ENCODE assay signal across 16 cellular contexts in the genomic region with DNA sequence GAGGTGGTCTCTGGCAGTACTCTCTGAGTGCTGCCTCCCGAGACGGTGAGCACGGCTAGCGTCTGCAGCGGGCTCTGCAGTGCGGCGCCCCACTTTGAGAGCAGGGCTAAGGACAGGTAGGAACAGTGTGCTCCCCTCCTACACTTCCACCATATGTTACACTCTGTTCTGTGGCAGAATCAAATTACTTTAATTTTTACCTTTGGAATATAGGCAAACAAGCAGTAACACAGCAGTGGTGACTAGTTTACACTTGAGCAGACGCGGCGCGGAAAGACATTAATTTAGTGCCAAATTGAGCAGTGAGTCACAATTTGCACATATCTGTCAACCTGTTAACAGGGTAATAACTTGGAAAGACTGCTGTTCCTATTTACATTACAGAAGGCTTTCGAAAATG.
A peak's percentile ranks its signal among the peaks of the same experiment; 100 is the strongest.
DNase-seq lines count a peak whose midpoint lies in the region; ATAC-seq and TF ChIP-seq lines count a peak whose summit lies in the region.
"Had no signal": no experiment of that assay in that cellular context is flagged by ENCODE, and none has a peak within 500 bp of the region (broad histone marks: within the 10 kb centered on the region; RNA-seq: fewer than 3 reads in every experiment).

No MANE protein-coding gene starts in this region.

- ATAC-seq in PC-3: peak; percentile 55; the same call in 1 of the 2 replicates
- ATAC-seq in GM19324 (IDR thresholded peaks at IDR 0.05; ENCODE audit: low FRiP score, unreplicated experiment): no peak
- no peak for ATAC-seq in stimulated activated naive CD8-positive, alpha-beta T cell treated with anti-CD3 and anti-CD28 coated beads, Interleukin-15, Interleukin-2, amounts not matched to agents 100 U/mL and 50 U/mL, for 24 hours
- ATAC-seq in upper lobe of right lung: no peak
- ATAC-seq: activated CD8-positive, alpha-beta T cell treated with anti-CD3 and anti-CD28 coated beads, Interleukin-2, amount 10 ng/mL, durations not matched to agents 7 days and 5 days; naive thymus-derived CD4-positive, alpha-beta T cell had no signal

- H3K27ac ChIP-seq in PC-3 (ENCODE audit: low read length): no peak overlapping the region
- no peak overlapping the region for H3K27ac ChIP-seq in upper lobe of right lung
- H3K27ac ChIP-seq: adrenal gland, stomach, VCaP had no signal

- POLR2A ChIA-PET in PC-3 (lab: Charles Lee; ENCODE audit: unreplicated experiment): no interaction called here

- CTCF ChIA-PET in PC-3 (lab: Charles Lee): no interaction called here

- no peak for TF ChIP-seq CTCF in PC-3 (conservative IDR thresholded peaks at IDR 0.05; ENCODE audit: low read depth, low read length)
- no peak for TF ChIP-seq CTCF in upper lobe of right lung (IDR thresholded peaks at IDR 0.05)

- DNase-seq in G401 (ENCODE audit: low spot score) (peak; percentile 87), NCI-H1436 (lab: John Stamatoyannopoulos, UW) (peak; percentile 33), PC-3 (peak; percentile 1), inferior parietal cortex (ENCODE audit: extremely low spot score) (peak; percentile 44), kidney tubule cell (ENCODE audit: low spot score) (no peak), upper lobe of right lung (no peak)
- DNase-seq in stimulated activated naive CD8-positive, alpha-beta T cell treated with anti-CD3 and anti-CD28 coated beads, Interleukin-15, Interleukin-2, amounts not matched to agents 100 U/mL and 50 U/mL, for 24 hours: no peak
- DNase-seq: activated CD8-positive, alpha-beta T cell treated with anti-CD3 and anti-CD28 coated beads, Interleukin-2, amount 10 ng/mL, durations not matched to agents 7 days and 5 days; adrenal gland; AML-193; naive thymus-derived CD4-positive, alpha-beta T cell; NCI-H524 treated with DMSO at 0.1 percent for 48 hours; stomach had no signal

- no peaks in the 10 kb centered on the region for H3F3A ChIP-seq in PC-3 (ENCODE audit: low read length, unreplicated experiment)

- intact Hi-C loops in PC-3 (cut with micrococcal nuclease): no loop called here
- intact Hi-C loops in upper lobe of right lung (cut with DNase I): no loop called here

- H3K9ac ChIP-seq in PC-3 (ENCODE audit: low read length): no peak overlapping the region

- H3K9me3 ChIP-seq in PC-3 (ENCODE audit: low read length): no peaks in the 10 kb centered on the region
- H3K9me3 ChIP-seq in upper lobe of right lung: no peaks in the 10 kb centered on the region
- H3K9me3 ChIP-seq: adrenal gland, stomach had no signal

- no peaks in the 10 kb centered on the region for H3K9me2 ChIP-seq in PC-3 (replicated peaks; ENCODE audit: low read length)

- no peaks in the 10 kb centered on the region for H3K36me3 ChIP-seq in PC-3 (ENCODE audit: low read depth, low read length)
- H3K36me3 ChIP-seq in upper lobe of right lung: peaks cover 6% of the 10 kb centered on the region

- H3K4me2 ChIP-seq in PC-3 (ENCODE audit: low read length): no peak overlapping the region

- no peak overlapping the region for H2AFZ ChIP-seq in PC-3 (ENCODE audit: low read length)

- H3K4me3 ChIP-seq in PC-3 (ENCODE audit: low read length) (no peak overlapping the region), upper lobe of right lung (no peak overlapping the region)
- H3K4me3 ChIP-seq: adrenal gland, lung, stomach had no signal

- BruUV-seq in PC-3 (replicated peaks; lab: Mats Ljungman, UMichigan): no TSS peak

- H3K27me3 ChIP-seq in PC-3 (ENCODE audit: low read length) (no peaks in the 10 kb centered on the region), upper lobe of right lung (no peaks in the 10 kb centered on the region)
- H3K27me3 ChIP-seq: adrenal gland, stomach had no signal

- no peaks in the 10 kb centered on the region for H3K79me2 ChIP-seq in PC-3 (ENCODE audit: low read length)

- in situ Hi-C loops in G401 (cut with HindIII; ENCODE audit: low sequenced_read_pairs): no loop called here

- H3K4me1 ChIP-seq in PC-3 (ENCODE audit: insufficient read depth, low read length) (no peaks in the 10 kb centered on the region), upper lobe of right lung (no peaks in the 10 kb centered on the region)
- H3K4me1 ChIP-seq: adrenal gland, stomach had no signal

- no peaks in the 10 kb centered on the region for H4K20me1 ChIP-seq in PC-3 (ENCODE audit: low read length)

Comparison
In these comparisons a context has a peak if more than half of its experiments do, and no peak if none do; other contexts are left out.
1. DNase-seq: peak in G401 (single experiment), NCI-H1436 (single experiment), PC-3 (single experiment) and inferior parietal cortex (single experiment); none in kidney tubule cell (single experiment), stimulated activated naive CD8-positive, alpha-beta T cell treated with anti-CD3 and anti-CD28 coated beads, Interleukin-15, Interleukin-2, amounts not matched to agents 100 U/mL and 50 U/mL, for 24 hours (single experiment) and upper lobe of right lung (single experiment).